Comparison of ENCODE assay signal across 23 cellular contexts in genomic region chr17:30200086-30200485, GRCh38. TPM values are rescaled to one million over a fixed set of nuclear protein-coding genes. Genes with fewer than 3 reads are reported as not detected.
"Had no signal": no experiment of that assay in that cellular context is flagged by ENCODE, and none has a peak within 500 bp of the region (broad histone marks: within the 10 kb centered on the region; RNA-seq: fewer than 3 reads in every experiment).

No MANE protein-coding gene starts in this region.

- H3K4me3 Mint-ChIP-seq: effector memory CD8-positive, alpha-beta T cell; naive thymus-derived CD8-positive, alpha-beta T cell; nephron progenitor cell; stimulated activated memory B cell treated with anti-CD40 and anti-IgM and Interleukin-4, amounts not matched to agents 10 μg/mL and 1 μg/mL and 100 μg/mL, for 72 hours; stimulated activated naive CD8-positive, alpha-beta T cell treated with anti-CD3 and anti-CD28 coated beads, Interleukin-15, Interleukin-2, amounts not matched to agents 100 ng/mL and 50 ng/mL, for 24 hours had no signal

- H3K36me3 Mint-ChIP-seq: naive thymus-derived CD8-positive, alpha-beta T cell; stimulated activated memory B cell treated with anti-CD40 and anti-IgM and Interleukin-4, amounts not matched to agents 10 μg/mL and 1 μg/mL and 100 μg/mL, for 72 hours had no signal

- H3K4me1 ChIP-seq: lower lobe of right lung, psoas muscle, sigmoid colon, transverse colon, upper lobe of right lung, uterus had no signal

- H3K9me3 ChIP-seq: lower lobe of right lung, ovary, psoas muscle, sigmoid colon, transverse colon, upper lobe of right lung, uterus had no signal

- FAIRE-seq: endometrium, frontal cortex, keratinocyte had no signal

- ATAC-seq: effector memory CD8-positive, alpha-beta T cell; left ventricle myocardium superior; lower lobe of right lung; naive thymus-derived CD8-positive, alpha-beta T cell; psoas muscle; right cardiac atrium; stimulated activated memory B cell treated with anti-CD40 and anti-IgM and Interleukin-4, amounts not matched to agents 10 μg/mL and 1 μg/mL and 100 μg/mL, for 72 hours; upper lobe of right lung had no signal

- H3K36me3 ChIP-seq: ovary, sigmoid colon, transverse colon, upper lobe of right lung, uterus had no signal

- H3K9me3 Mint-ChIP-seq: effector memory CD8-positive, alpha-beta T cell; naive thymus-derived CD8-positive, alpha-beta T cell; nephron progenitor cell; stimulated activated memory B cell treated with anti-CD40 and anti-IgM and Interleukin-4, amounts not matched to agents 10 μg/mL and 1 μg/mL and 100 μg/mL, for 72 hours; stimulated activated naive CD8-positive, alpha-beta T cell treated with anti-CD3 and anti-CD28 coated beads, Interleukin-15, Interleukin-2, amounts not matched to agents 100 ng/mL and 50 ng/mL, for 24 hours had no signal

- H3K27ac Mint-ChIP-seq: effector memory CD8-positive, alpha-beta T cell; nephron progenitor cell; stimulated activated memory B cell treated with anti-CD40 and anti-IgM and Interleukin-4, amounts not matched to agents 10 μg/mL and 1 μg/mL and 100 μg/mL, for 72 hours; stimulated activated naive CD8-positive, alpha-beta T cell treated with anti-CD3 and anti-CD28 coated beads, Interleukin-15, Interleukin-2, amounts not matched to agents 100 ng/mL and 50 ng/mL, for 24 hours had no signal

- H3K27ac ChIP-seq: lower lobe of right lung, ovary, psoas muscle, sigmoid colon, transverse colon, upper lobe of right lung, uterus had no signal

- H3K4me3 ChIP-seq: lower lobe of right lung, ovary, psoas muscle, sigmoid colon, transverse colon, upper lobe of right lung, uterus had no signal

- H3K27me3 ChIP-seq: ovary, sigmoid colon, upper lobe of right lung, uterus had no signal

- H3K4me1 Mint-ChIP-seq: naive thymus-derived CD8-positive, alpha-beta T cell had no signal

- DNase-seq: cortex of kidney; effector memory CD8-positive, alpha-beta T cell; left ventricle myocardium superior; lower lobe of right lung; naive thymus-derived CD8-positive, alpha-beta T cell; nephron progenitor cell; nucleus accumbens; ovary; posterior cingulate gyrus; psoas muscle; right cardiac atrium; sigmoid colon; stimulated activated CD4-positive, alpha-beta T cell treated with anti-CD3 and anti-CD28 coated beads, Interleukin-4, amount 100 ng/mL, for 4 hours; transverse colon; upper lobe of right lung; uterus had no signal

RNA-seq across cellular contexts. Expression of gene SLC6A4, which starts 35.4 kb away (rescaled TPM):
- total RNA-seq: fibroblast of villous mesenchyme; left ventricle myocardium superior; mesenteric fat pad; naive thymus-derived CD8-positive, alpha-beta T cell; psoas muscle had no signal
- polyA plus RNA-seq: keratinocyte had no signal
